ENCODE assay signal across 2 cellular contexts in the genomic region with DNA sequence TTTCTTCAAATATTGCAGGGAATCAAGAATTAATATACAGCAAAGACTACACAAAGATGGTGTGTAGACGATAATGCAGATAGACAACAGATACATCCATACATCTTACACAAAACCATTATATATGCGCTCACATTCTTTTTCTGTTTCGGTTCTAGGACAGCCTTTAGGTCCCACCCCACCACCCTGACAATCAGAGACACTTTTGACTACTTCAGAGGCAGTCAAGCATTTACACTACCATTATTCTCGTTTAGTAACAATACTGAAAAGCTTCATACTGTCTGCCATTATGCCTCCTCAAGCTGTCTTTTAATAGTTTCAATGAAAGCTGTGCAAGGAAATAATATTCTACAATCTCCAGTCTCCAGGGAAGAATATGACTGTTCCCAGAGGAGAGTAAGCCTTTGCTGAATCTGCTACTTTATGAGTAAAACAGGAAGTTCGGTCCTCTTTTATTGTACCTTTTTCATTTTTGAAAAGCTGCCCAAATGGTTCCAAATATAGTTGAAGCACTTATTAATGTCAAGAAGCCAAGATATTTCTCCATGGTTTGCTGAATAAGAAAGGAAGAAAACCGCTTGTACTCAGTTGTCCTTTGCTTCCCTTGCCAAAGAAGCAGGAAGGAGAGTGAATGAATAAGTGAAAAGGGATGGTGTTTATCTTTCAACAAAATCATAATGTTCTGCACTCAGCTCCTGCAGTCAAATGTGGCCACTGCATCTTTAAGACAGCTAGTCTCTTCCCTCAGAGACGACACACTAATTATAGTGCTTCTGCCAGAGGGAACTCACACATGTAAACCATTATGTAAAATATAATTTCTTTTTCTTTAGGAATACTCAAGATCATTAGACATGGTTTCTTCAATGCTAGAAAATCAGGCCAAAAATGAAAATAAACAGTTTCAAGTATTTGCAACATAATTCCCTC.
TF ChIP-seq lines count a peak whose summit lies in the region.

No MANE protein-coding gene starts in this region.

TF ChIP-seq in SK-N-SH, 30 proteins besides CTCF, POLR2A, EP300 and RAD21:
- TF ChIP-seq ZBTB33 (IDR thresholded peaks at IDR 0.05; ENCODE audit: borderline replicate concordance, low read depth): no peak
- TF ChIP-seq PBX3 (IDR thresholded peaks at IDR 0.05): no peak
- no peak for TF ChIP-seq NFIC (IDR thresholded peaks at IDR 0.05; ENCODE audit: borderline replicate concordance)
- no peak for TF ChIP-seq MXI1 (IDR thresholded peaks at IDR 0.05; ENCODE audit: low read depth, low read length)
- no peak for TF ChIP-seq RFX5 (IDR thresholded peaks at IDR 0.05; ENCODE audit: low read length)
- TF ChIP-seq GABPA (IDR thresholded peaks at IDR 0.05; ENCODE audit: low read depth): no peak
- no peak for TF ChIP-seq GATA2 (CRISPR knock-in tag; IDR thresholded peaks at IDR 0.05)
- no peak for TF ChIP-seq RCOR1 (IDR thresholded peaks at IDR 0.05; ENCODE audit: low read length)
- TF ChIP-seq, protein P1, sequence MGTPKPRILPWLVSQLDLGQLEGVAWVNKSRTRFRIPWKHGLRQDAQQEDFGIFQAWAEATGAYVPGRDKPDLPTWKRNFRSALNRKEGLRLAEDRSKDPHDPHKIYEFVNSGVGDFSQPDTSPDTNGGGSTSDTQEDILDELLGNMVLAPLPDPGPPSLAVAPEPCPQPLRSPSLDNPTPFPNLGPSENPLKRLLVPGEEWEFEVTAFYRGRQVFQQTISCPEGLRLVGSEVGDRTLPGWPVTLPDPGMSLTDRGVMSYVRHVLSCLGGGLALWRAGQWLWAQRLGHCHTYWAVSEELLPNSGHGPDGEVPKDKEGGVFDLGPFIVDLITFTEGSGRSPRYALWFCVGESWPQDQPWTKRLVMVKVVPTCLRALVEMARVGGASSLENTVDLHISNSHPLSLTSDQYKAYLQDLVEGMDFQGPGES (IDR thresholded peaks at IDR 0.05; ENCODE audit: low read depth, low read length): no peak
- no peak for TF ChIP-seq FOXJ3 (CRISPR knock-in tag; IDR thresholded peaks at IDR 0.05)
- TF ChIP-seq MEF2A (IDR thresholded peaks at IDR 0.05; ENCODE audit: borderline replicate concordance, low read depth): no peak
- TF ChIP-seq TAF1 (IDR thresholded peaks at IDR 0.05; ENCODE audit: borderline replicate concordance, low read depth, low read length): no peak
- TF ChIP-seq NRF1 (IDR thresholded peaks at IDR 0.05; ENCODE audit: low read depth, low read length): no peak
- no peak for TF ChIP-seq REST (IDR thresholded peaks at IDR 0.05; ENCODE audit: low read depth, low read length)
- TF ChIP-seq EZH2phosphoT487 (IDR thresholded peaks at IDR 0.05; ENCODE audit: borderline replicate concordance, low read depth): no peak
- no peak for TF ChIP-seq RXRA (IDR thresholded peaks at IDR 0.05; ENCODE audit: borderline replicate concordance, low read depth)
- TF ChIP-seq, protein P2, sequence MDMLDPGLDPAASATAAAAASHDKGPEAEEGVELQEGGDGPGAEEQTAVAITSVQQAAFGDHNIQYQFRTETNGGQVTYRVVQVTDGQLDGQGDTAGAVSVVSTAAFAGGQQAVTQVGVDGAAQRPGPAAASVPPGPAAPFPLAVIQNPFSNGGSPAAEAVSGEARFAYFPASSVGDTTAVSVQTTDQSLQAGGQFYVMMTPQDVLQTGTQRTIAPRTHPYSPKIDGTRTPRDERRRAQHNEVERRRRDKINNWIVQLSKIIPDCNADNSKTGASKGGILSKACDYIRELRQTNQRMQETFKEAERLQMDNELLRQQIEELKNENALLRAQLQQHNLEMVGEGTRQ (IDR thresholded peaks at IDR 0.05; ENCODE audit: borderline replicate concordance, low read depth, low read length): no peak
- TF ChIP-seq ELF1 (IDR thresholded peaks at IDR 0.05): no peak
- TF ChIP-seq TEAD4 (IDR thresholded peaks at IDR 0.05; ENCODE audit: borderline replicate concordance, insufficient read depth): no peak
- TF ChIP-seq SIN3A (IDR thresholded peaks at IDR 0.05; ENCODE audit: borderline replicate concordance, low read depth, low read length): no peak
TF ChIP-seq in SK-N-SH: peak in this region for 0.

TF ChIP-seq in SK-N-SH treated with all-trans-retinoic acid at 6 μM for 48 hours, 23 proteins besides CTCF, POLR2A, EP300 and RAD21:
- no peak for TF ChIP-seq ESRRG (CRISPR knock-in tag; IDR thresholded peaks at IDR 0.05)
- TF ChIP-seq, protein P3, sequence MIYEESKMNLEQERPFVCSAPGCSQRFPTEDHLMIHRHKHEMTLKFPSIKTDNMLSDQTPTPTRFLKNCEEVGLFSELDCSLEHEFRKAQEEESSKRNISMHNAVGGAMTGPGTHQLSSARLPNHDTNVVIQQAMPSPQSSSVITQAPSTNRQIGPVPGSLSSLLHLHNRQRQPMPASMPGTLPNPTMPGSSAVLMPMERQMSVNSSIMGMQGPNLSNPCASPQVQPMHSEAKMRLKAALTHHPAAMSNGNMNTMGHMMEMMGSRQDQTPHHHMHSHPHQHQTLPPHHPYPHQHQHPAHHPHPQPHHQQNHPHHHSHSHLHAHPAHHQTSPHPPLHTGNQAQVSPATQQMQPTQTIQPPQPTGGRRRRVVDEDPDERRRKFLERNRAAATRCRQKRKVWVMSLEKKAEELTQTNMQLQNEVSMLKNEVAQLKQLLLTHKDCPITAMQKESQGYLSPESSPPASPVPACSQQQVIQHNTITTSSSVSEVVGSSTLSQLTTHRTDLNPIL (CRISPR knock-in tag; IDR thresholded peaks at IDR 0.05; ENCODE audit: low read depth): no peak
- no peak for TF ChIP-seq ISL1 (CRISPR knock-in tag; IDR thresholded peaks at IDR 0.05)
- TF ChIP-seq TCF4 (CRISPR knock-in tag; IDR thresholded peaks at IDR 0.05; ENCODE audit: borderline replicate concordance): no peak
- no peak for TF ChIP-seq TOX (CRISPR knock-in tag; IDR thresholded peaks at IDR 0.05; ENCODE audit: borderline replicate concordance)
- TF ChIP-seq ARNTL (CRISPR knock-in tag; IDR thresholded peaks at IDR 0.05; ENCODE audit: borderline replicate concordance, low read depth): no peak
- no peak for TF ChIP-seq PPARA (CRISPR knock-in tag; IDR thresholded peaks at IDR 0.05; ENCODE audit: borderline replicate concordance)
- TF ChIP-seq BACH2 (CRISPR knock-in tag; IDR thresholded peaks at IDR 0.05; ENCODE audit: borderline replicate concordance): no peak
- TF ChIP-seq ZNF565 (CRISPR knock-in tag; conservative IDR thresholded peaks at IDR 0.05; ENCODE audit: low read depth): no peak
- TF ChIP-seq OSR1 (CRISPR knock-in tag; IDR thresholded peaks at IDR 0.05): no peak
